Comparison of ENCODE assay signal across 8 cellular contexts in the genomic region with DNA sequence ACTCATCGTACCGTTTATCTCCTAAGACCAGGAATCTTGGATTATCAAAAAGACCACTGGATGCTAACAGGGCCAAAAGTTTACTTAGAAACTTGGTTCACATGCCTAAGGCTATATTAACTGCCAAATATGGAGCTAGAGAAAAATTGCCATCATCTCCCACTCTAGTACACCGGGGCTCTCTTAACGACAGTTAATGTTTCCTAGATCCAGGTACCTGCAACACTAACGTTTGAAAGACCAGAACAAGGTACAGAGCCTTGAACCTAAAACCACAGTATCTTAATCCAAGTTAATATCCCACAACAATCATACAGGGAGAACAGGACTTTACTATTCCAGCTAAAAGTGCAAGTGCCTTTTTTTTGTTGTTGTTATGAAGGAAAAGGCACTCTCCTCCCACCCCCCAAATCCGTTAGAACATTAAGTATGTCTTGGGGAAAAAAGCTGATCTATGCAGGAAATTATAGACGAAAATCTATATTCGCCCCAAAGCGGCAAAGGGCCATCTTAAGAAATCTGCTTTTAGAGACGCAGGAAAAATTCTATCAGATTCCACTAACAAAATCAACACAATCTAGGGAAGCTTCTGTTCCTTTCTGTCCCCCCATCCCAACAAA. TPM values are rescaled to one million over a fixed set of nuclear protein-coding genes. Genes with fewer than 3 reads are reported as not detected.
A peak's percentile ranks its signal among the peaks of the same experiment; 100 is the strongest.
DNase-seq lines count a peak whose midpoint lies in the region; ATAC-seq and TF ChIP-seq lines count a peak whose summit lies in the region.

No MANE protein-coding gene starts in this region.

- peaks cover 0 to 5% (median 0%) of the 10 kb centered on the region in 3 donors for H3K9me3 Mint-ChIP-seq in IgD-negative memory B cell
- no peaks in the 10 kb centered on the region for H3K9me3 Mint-ChIP-seq in central memory CD8-positive, alpha-beta T cell

- H3K27ac ChIP-seq in muscle layer of duodenum (ENCODE audit: low read length): peak overlapping the region; percentile 99

- peak overlapping the region; percentile 96 to 99 (median 98) for H3K27ac Mint-ChIP-seq in IgD-negative memory B cell
- peak overlapping the region; percentile 99 for H3K27ac Mint-ChIP-seq in central memory CD8-positive, alpha-beta T cell (ENCODE audit: low read depth)

- peaks cover 44 to 58% (median 50%) of the 10 kb centered on the region in 3 donors for H3K4me1 Mint-ChIP-seq in IgD-negative memory B cell
- H3K4me1 Mint-ChIP-seq in central memory CD8-positive, alpha-beta T cell: peaks cover 63% of the 10 kb centered on the region

- peak overlapping the region; percentile 94 to 100 (median 98) for H3K4me3 Mint-ChIP-seq in IgD-negative memory B cell
- H3K4me3 Mint-ChIP-seq in central memory CD8-positive, alpha-beta T cell: peak overlapping the region; percentile 100

- no peak for TF ChIP-seq CTCF in AG09309 (IDR thresholded peaks at IDR 0.05; ENCODE audit: control insufficient read depth, insufficient read depth, low read depth, low read length, missing control alignments)

- peaks cover 0 to 9% of the 10 kb centered on the region in 2 donors for H3K36me3 ChIP-seq in muscle layer of duodenum (ENCODE audit: control insufficient read depth in 1 of 2, insufficient read depth in 2 of 2, low read length in 2 of 2)

- no peak for ATAC-seq in central memory CD8-positive, alpha-beta T cell (replicated peaks; ENCODE audit: extremely low read depth, poor library complexity, severe bottlenecking)
- ATAC-seq in HG02840 (IDR thresholded peaks at IDR 0.05; ENCODE audit: low FRiP score, unreplicated experiment): no peak

- H3K4me3 ChIP-seq in AG09309 (ENCODE audit: control insufficient read depth, low read depth, low read length): peak overlapping the region; percentile 86
- peak overlapping the region; percentile 84 to 96 for H3K4me3 ChIP-seq in muscle layer of duodenum (ENCODE audit: low read depth in 1 of 2, low read length in 2 of 2)

- H3K27me3 Mint-ChIP-seq in IgD-negative memory B cell: no peaks in the 10 kb centered on the region
- H3K27me3 Mint-ChIP-seq in central memory CD8-positive, alpha-beta T cell: no peaks in the 10 kb centered on the region

- peaks cover 4% of the 10 kb centered on the region for H3K36me3 Mint-ChIP-seq in IgD-negative memory B cell
- H3K36me3 Mint-ChIP-seq in central memory CD8-positive, alpha-beta T cell (ENCODE audit: insufficient read depth): peaks cover 25% of the 10 kb centered on the region

- no peaks in the 10 kb centered on the region for H3K27me3 ChIP-seq in muscle layer of duodenum (ENCODE audit: low read depth, low read length)

- H3K9me3 ChIP-seq in muscle layer of duodenum (ENCODE audit: control insufficient read depth in 1 of 2, low read length in 2 of 2): no peaks in the 10 kb centered on the region

- no peak for DNase-seq in AG09309 (ENCODE audit: low read depth)
- no peak for DNase-seq in central memory CD8-positive, alpha-beta T cell (ENCODE audit: low spot score in 2 of 2)
- no peak for DNase-seq in activated gamma-delta T cell treated with Interleukin-2 at 50 U/mL for 16 hours
- no peak for DNase-seq in NCI-H2227 (lab: John Stamatoyannopoulos, UW; ENCODE audit: unreplicated experiment)
- DNase-seq in activated effector memory CD4-positive, alpha-beta T cell treated with Interleukin-2 at 50 U/mL for 16 hours: no peak

- peaks cover 14 to 28% of the 10 kb centered on the region in 2 donors for H3K4me1 ChIP-seq in muscle layer of duodenum (ENCODE audit: control insufficient read depth in 1 of 2, insufficient read depth in 2 of 2, low read length in 2 of 2)

RNA-seq across cellular contexts. Expression of gene G3BP2, which starts 1.3 kb away (rescaled TPM):
- polyA plus RNA-seq in IgD-negative memory B cell: 87.9 TPM

RNA-seq across cellular contexts. Expression of gene CDKL2, which starts 41.6 kb away (rescaled TPM):
- polyA plus RNA-seq in IgD-negative memory B cell: not detected

RNA-seq across cellular contexts. Expression of gene USO1, which starts 52.5 kb away (rescaled TPM):
- polyA plus RNA-seq in IgD-negative memory B cell: 18.6 TPM
